ENCODE assay signal across 8 cellular contexts in genomic region chr18:21600526-21601410, GRCh38. TPM values are rescaled to one million over a fixed set of nuclear protein-coding genes. Genes with fewer than 3 reads are reported as not detected.
DNase-seq lines count a peak whose midpoint lies in the region; ATAC-seq, FAIRE-seq and TF ChIP-seq lines count a peak whose summit lies in the region.

Gene ESCO1, minus strand, starts transcription at chr18:21600704. Its CDS starts 25,861 bp downstream, at chr18:21574843.

- 8% methylated on average over 69 to 74 of the region's 74 CpGs for WGBS in psoas muscle, 3 donors

- H3K27ac ChIP-seq in psoas muscle, result peak within 1 kb of the TSS; percentile 99

- peak within 1 kb of the TSS; percentile 99 for H3K4me3 Mint-ChIP-seq in T-helper 1 cell treated with Interleukin-12 subunit alpha and Interleukin-12 subunit beta and Interleukin-4 antibody, amounts not matched to agents 30 μg/mL and 1 μg/mL, for 36 hours

- H3K36me3 Mint-ChIP-seq in T-helper 1 cell treated with Interleukin-12 subunit alpha and Interleukin-12 subunit beta and Interleukin-4 antibody, amounts not matched to agents 30 μg/mL and 1 μg/mL, for 36 hours (ENCODE audit: low read depth), result peaks cover 2% of the 10 kb centered on the region

- no peaks in the 10 kb centered on the region for H3K27me3 ChIP-seq in psoas muscle (ENCODE audit: insufficient read depth in 3 of 3, low read length in 2 of 3)

- H3K27ac Mint-ChIP-seq in T-helper 1 cell treated with Interleukin-12 subunit alpha and Interleukin-12 subunit beta and Interleukin-4 antibody, amounts not matched to agents 30 μg/mL and 1 μg/mL, for 36 hours, result peak within 1 kb of the TSS; percentile 99

- H3K27me3 Mint-ChIP-seq in T-helper 1 cell treated with Interleukin-12 subunit alpha and Interleukin-12 subunit beta and Interleukin-4 antibody, amounts not matched to agents 30 μg/mL and 1 μg/mL, for 36 hours (ENCODE audit: low read depth), result peaks cover 2% of the 10 kb centered on the region

- no peaks in the 10 kb centered on the region for H3K36me3 ChIP-seq in psoas muscle (ENCODE audit: insufficient read depth in 1 of 2, low read depth in 1 of 2)

- peaks cover 36% of the 10 kb centered on the region for H3K4me1 Mint-ChIP-seq in T-helper 1 cell treated with Interleukin-12 subunit alpha and Interleukin-12 subunit beta and Interleukin-4 antibody, amounts not matched to agents 30 μg/mL and 1 μg/mL, for 36 hours (ENCODE audit: low read depth)

- DNase-seq in NCI-H1694 (lab: John Stamatoyannopoulos, UW), result peak; percentile 86
- peak; percentile 54 to 94 (median 86) for DNase-seq in amygdala (lab: John Stamatoyannopoulos, UW)
- peak; percentile 96 for DNase-seq in left ventricle myocardium superior
- DNase-seq in psoas muscle, result peak; percentile 96 to 98
- DNase-seq in urothelium cell line (ENCODE audit: low spot score), result peak; percentile 98

- peak; percentile 90 for TF ChIP-seq POLR2A in GM15510 (IDR thresholded peaks at IDR 0.05; ENCODE audit: borderline replicate concordance, extremely low read depth, insufficient read length)

- no peaks in the 10 kb centered on the region for H3K9me3 ChIP-seq in psoas muscle

- ATAC-seq in HG02885 (IDR thresholded peaks at IDR 0.05; ENCODE audit: poor library complexity, unreplicated experiment), result peak; percentile 84
- peak; percentile 93 for ATAC-seq in left ventricle myocardium superior
- peak; percentile 90 to 94 (median 92) for ATAC-seq in psoas muscle

- H3K4me1 ChIP-seq in psoas muscle, result peaks cover 7% of the 10 kb centered on the region

- H3K4me3 ChIP-seq in psoas muscle, result peak within 1 kb of the TSS; percentile 90

- H3K9me3 Mint-ChIP-seq in T-helper 1 cell treated with Interleukin-12 subunit alpha and Interleukin-12 subunit beta and Interleukin-4 antibody, amounts not matched to agents 30 μg/mL and 1 μg/mL, for 36 hours, result no peaks in the 10 kb centered on the region

- FAIRE-seq in urothelium cell line (lab: Jason Lieb, UNC), result peak; percentile 98

- intact Hi-C loops in left ventricle myocardium superior (cut with micrococcal nuclease) (no loop called here), psoas muscle (cut with DNase I) (loop anchor here in 1 of 2 donors (10.0 kb wide), 1 partner anchor 254 kb away; no protein-coding TSS in a partner anchor)

- TF ChIP-seq CTCF in psoas muscle (IDR thresholded peaks at IDR 0.05), result peak; percentile 95

RNA-seq across cellular contexts. Expression of gene ESCO1, which starts in this region (rescaled TPM):
- total RNA-seq in left ventricle myocardium superior (10.1 TPM), psoas muscle (10 to 100 TPM; 10.3 to 19.3 (median 15.7) TPM)
- polyA plus RNA-seq in psoas muscle, result 10 to 100 TPM in 2 of 3 donors, 1 to 10 TPM in 1; 9.9 to 26.7 (median 13.4) TPM

Comparison
In these comparisons a context has a peak if more than half of its experiments do, and no peak if none do; other contexts are left out.
1. Peak in every context shown above with its lines: DNase-seq, ATAC-seq, H3K4me3 ChIP-seq and H3K27ac ChIP-seq.